Comparison of ENCODE assay signal across 8 cellular contexts in the genomic region with DNA sequence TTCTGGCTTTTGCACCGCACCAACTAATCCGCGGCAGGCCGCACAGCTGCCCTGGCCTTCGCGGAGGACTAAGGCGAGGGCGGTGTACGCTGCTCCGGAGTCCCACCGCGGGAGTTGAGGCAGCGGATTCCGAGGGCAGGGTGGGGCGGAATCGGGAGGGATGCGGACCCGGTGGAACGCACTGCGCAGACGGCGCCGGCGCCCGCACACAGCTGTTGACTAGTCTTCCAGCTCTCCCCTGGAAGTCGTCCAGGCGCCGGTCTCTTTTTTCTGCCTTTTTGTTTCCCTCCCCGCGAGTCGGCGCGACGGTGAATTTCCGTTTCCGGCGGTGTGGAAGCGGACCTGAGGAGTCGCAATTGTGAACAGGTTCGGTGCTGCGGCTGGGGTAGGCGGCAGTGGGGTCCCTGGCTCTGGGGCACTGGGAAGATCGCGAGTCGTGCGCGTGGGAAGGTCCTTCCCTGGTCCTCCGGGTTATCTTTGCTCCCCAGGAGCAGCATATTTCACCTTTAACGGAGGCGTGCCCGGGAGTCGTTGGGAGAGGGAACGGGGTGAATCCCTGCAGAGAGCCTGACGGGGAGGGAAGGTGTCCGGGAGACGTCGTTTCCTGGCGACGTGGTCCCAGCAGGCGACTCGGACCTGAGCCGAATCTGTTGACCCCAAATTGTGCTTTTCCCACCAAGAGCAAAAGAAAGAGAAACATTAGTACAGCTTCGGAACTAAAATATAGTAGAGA. TPM values are rescaled to one million over a fixed set of nuclear protein-coding genes. Genes with fewer than 3 reads are reported as not detected.
DNase-seq lines count a peak whose midpoint lies in the region; ATAC-seq and TF ChIP-seq lines count a peak whose summit lies in the region.

Gene ASAH2B (plus strand): TSS at position 319 of the 733 bp plus-strand sequence. CDS start 5,195 bp downstream, outside the sequence.

- TF ChIP-seq EP300 in esophagus muscularis mucosa (IDR thresholded peaks at IDR 0.05): no peak

- H3K4me1 Mint-ChIP-seq in activated T-cell treated with anti-CD3 and anti-CD28 coated beads, Interleukin-2, amount 50 U/mL, for 4 hours (ENCODE audit: low read depth): peaks cover 24% of the 10 kb centered on the region

- H3K36me3 Mint-ChIP-seq in activated T-cell treated with anti-CD3 and anti-CD28 coated beads, Interleukin-2, amount 50 U/mL, for 4 hours (ENCODE audit: insufficient read depth): no peaks in the 10 kb centered on the region

- H3K4me3 Mint-ChIP-seq in activated T-cell treated with anti-CD3 and anti-CD28 coated beads, Interleukin-2, amount 50 U/mL, for 4 hours: peak within 1 kb of the TSS; percentile 90

- H3K27me3 Mint-ChIP-seq in activated T-cell treated with anti-CD3 and anti-CD28 coated beads, Interleukin-2, amount 50 U/mL, for 4 hours (ENCODE audit: low read depth): peaks cover 4% of the 10 kb centered on the region

- peak within 1 kb of the TSS; percentile 62 for H3K9ac ChIP-seq in OCI-LY1 (ENCODE audit: low read length)

- H3K9me3 Mint-ChIP-seq in activated T-cell treated with anti-CD3 and anti-CD28 coated beads, Interleukin-2, amount 50 U/mL, for 4 hours: no peaks in the 10 kb centered on the region

- 0% methylated on average over 34 of the region's 63 CpGs for WGBS in esophagus muscularis mucosa

- H3K9me2 ChIP-seq in OCI-LY1 (ENCODE audit: low read depth, low read length): no peaks in the 10 kb centered on the region

- DNase-seq in activated T-cell treated with anti-CD3 and anti-CD28 coated beads, Interleukin-2, amount 50 U/mL, for 4 hours: peak; percentile 62
- peak; percentile 96 for DNase-seq in esophagus muscularis mucosa (ENCODE audit: extremely low spot score)
- DNase-seq in stimulated activated CD8-positive, alpha-beta memory T cell treated with anti-CD3 and anti-CD28 coated beads, Interleukin-4, amount 100 ng/mL, for 48 hours: peak; percentile 87

- H3K9me3 ChIP-seq in OCI-LY1 (ENCODE audit: low read length) (no peaks in the 10 kb centered on the region), esophagus muscularis mucosa (no peaks in the 10 kb centered on the region), muscle layer of duodenum (ENCODE audit: control insufficient read depth in 1 of 2, low read length in 2 of 2) (no peaks in the 10 kb centered on the region)

- H3K4me3 ChIP-seq in OCI-LY1 (ENCODE audit: low read depth, low read length, poor library complexity, severe bottlenecking) (peak within 1 kb of the TSS; percentile 72), esophagus muscularis mucosa (peak within 1 kb of the TSS; percentile 75 to 82 (median 77)), muscle layer of duodenum (ENCODE audit: low read depth in 1 of 2, low read length in 2 of 2) (peak within 1 kb of the TSS; percentile 85 to 86)

- H3F3A ChIP-seq in OCI-LY1 (ENCODE audit: insufficient read depth, low read length): no peaks in the 10 kb centered on the region

- peak within 1 kb of the TSS; percentile 17; the same call in 1 of the 2 replicates for H2AFZ ChIP-seq in OCI-LY1 (ENCODE audit: low read length)

- no peak for TF ChIP-seq POLR2A in esophagus muscularis mucosa (IDR thresholded peaks at IDR 0.05; ENCODE audit: low read depth)

- H3K27ac ChIP-seq in C4-2B: peak within 1 kb of the TSS; percentile 87
- no peak within 1 kb of the TSS for H3K27ac ChIP-seq in OCI-LY1 (ENCODE audit: low read depth, low read length, poor library complexity, severe bottlenecking)
- peak within 1 kb of the TSS; percentile 74 to 85 (median 80) for H3K27ac ChIP-seq in esophagus muscularis mucosa (replicated peaks in 1 of 4)
- H3K27ac ChIP-seq in muscle layer of duodenum (ENCODE audit: low read length): peak within 1 kb of the TSS; percentile 13

- no peaks in the 10 kb centered on the region for H3K36me3 ChIP-seq in OCI-LY1 (ENCODE audit: insufficient read depth, low read length)
- no peaks in the 10 kb centered on the region for H3K36me3 ChIP-seq in esophagus muscularis mucosa
- no peaks in the 10 kb centered on the region for H3K36me3 ChIP-seq in muscle layer of duodenum (ENCODE audit: control insufficient read depth in 1 of 2, insufficient read depth in 2 of 2, low read length in 2 of 2)

- H3K79me2 ChIP-seq in OCI-LY1 (ENCODE audit: insufficient read depth, low read length): no peaks in the 10 kb centered on the region

- intact Hi-C loops in esophagus muscularis mucosa (cut with DNase I): no loop called here

- peak; percentile 86 for ATAC-seq in GM19351 (IDR thresholded peaks at IDR 0.05; ENCODE audit: unreplicated experiment)
- ATAC-seq in HG03460 (IDR thresholded peaks at IDR 0.05; ENCODE audit: unreplicated experiment): peak; percentile 84
- ATAC-seq in activated T-cell treated with anti-CD3 and anti-CD28 coated beads, Interleukin-2, amount 50 U/mL, for 4 hours: peak; percentile 85 to 88

- no peak for TF ChIP-seq CTCF in C4-2B (conservative IDR thresholded peaks at IDR 0.05)
- TF ChIP-seq CTCF in OCI-LY1 (IDR thresholded peaks at IDR 0.05; ENCODE audit: low read length): no peak
- TF ChIP-seq CTCF in esophagus muscularis mucosa (IDR thresholded peaks at IDR 0.05): no peak

- no peaks in the 10 kb centered on the region for H3K27me3 ChIP-seq in OCI-LY1 (ENCODE audit: insufficient read depth, low read length)
- no peaks in the 10 kb centered on the region for H3K27me3 ChIP-seq in esophagus muscularis mucosa
- no peaks in the 10 kb centered on the region for H3K27me3 ChIP-seq in muscle layer of duodenum (ENCODE audit: low read depth, low read length)

- peak within 1 kb of the TSS; percentile 70 for H3K4me2 ChIP-seq in OCI-LY1 (ENCODE audit: low read length)

- H3K4me1 ChIP-seq in OCI-LY1 (ENCODE audit: insufficient read depth, low read length, severe bottlenecking): peaks cover 5% of the 10 kb centered on the region
- H3K4me1 ChIP-seq in esophagus muscularis mucosa: peaks cover 2 to 14% (median 14%) of the 10 kb centered on the region in 4 donors
- no peaks in the 10 kb centered on the region for H3K4me1 ChIP-seq in muscle layer of duodenum (ENCODE audit: control insufficient read depth in 1 of 2, insufficient read depth in 2 of 2, low read length in 2 of 2)

- no peaks in the 10 kb centered on the region for H4K20me1 ChIP-seq in OCI-LY1 (ENCODE audit: insufficient read depth, low read length)

RNA-seq across cellular contexts. Expression of gene ASAH2B, which starts in this region (rescaled TPM):
- 10 to 100 TPM in 2 of 3 donors, 1 to 10 TPM in 1; 9.9 to 12.4 (median 11.0) TPM for total RNA-seq in activated T-cell treated with anti-CD3 and anti-CD28 coated beads, Interleukin-2, amount 50 U/mL, for 4 hours
- 1 to 10 TPM in 3 of 4 donors, under 1 TPM in 1; 0.66 to 2.9 (median 1.7) TPM for total RNA-seq in esophagus muscularis mucosa
